ENCODE assay signal across 8 cellular contexts in genomic region chr1:171781167-171781875, GRCh38. TPM values are rescaled to one million over a fixed set of nuclear protein-coding genes. Genes with fewer than 3 reads are reported as not detected.
DNase-seq lines count a peak whose midpoint lies in the region; TF ChIP-seq lines count a peak whose summit lies in the region.

TSS of gene METTL13 (plus strand) at chr1:171781660. CDS start at chr1:171781968, 308 bp downstream.

- H3K4me3 ChIP-seq in HAP-1 = peak within 1 kb of the TSS; percentile 60
- peak within 1 kb of the TSS; percentile 90 for H3K4me3 ChIP-seq in MM.1S (ENCODE audit: low read length)
- H3K4me3 ChIP-seq in fibroblast of the aortic adventitia (ENCODE audit: low read depth, low read length) = peak within 1 kb of the TSS; percentile 100

- H3K4me3 Mint-ChIP-seq in nephron = peak within 1 kb of the TSS; percentile 92 to 95 (median 94)
- peak within 1 kb of the TSS; percentile 98 for H3K4me3 Mint-ChIP-seq in stimulated activated naive CD8-positive, alpha-beta T cell treated with anti-CD3 and anti-CD28 coated beads, Interleukin-15, Interleukin-2, amounts not matched to agents 100 ng/mL and 50 ng/mL, for 24 hours

- no peaks in the 10 kb centered on the region; the same call in 1 of the 2 replicates for H3K4me1 ChIP-seq in ES-I3 (ENCODE audit: insufficient read depth, low read length)
- H3K4me1 ChIP-seq in HAP-1 = peaks cover 11% of the 10 kb centered on the region
- H3K4me1 ChIP-seq in MM.1S (ENCODE audit: low read length) = peaks cover 35% of the 10 kb centered on the region

- H3K9me3 Mint-ChIP-seq in nephron = no peaks in the 10 kb centered on the region
- H3K9me3 Mint-ChIP-seq in stimulated activated naive CD8-positive, alpha-beta T cell treated with anti-CD3 and anti-CD28 coated beads, Interleukin-15, Interleukin-2, amounts not matched to agents 100 ng/mL and 50 ng/mL, for 24 hours = no peaks in the 10 kb centered on the region

- H3K4me1 Mint-ChIP-seq in nephron = peaks cover 32% of the 10 kb centered on the region
- H3K4me1 Mint-ChIP-seq in stimulated activated naive CD8-positive, alpha-beta T cell treated with anti-CD3 and anti-CD28 coated beads, Interleukin-15, Interleukin-2, amounts not matched to agents 100 ng/mL and 50 ng/mL, for 24 hours (ENCODE audit: low read depth) = peaks cover 60% of the 10 kb centered on the region

- peaks cover 16% of the 10 kb centered on the region for H3K36me3 ChIP-seq in ES-I3 (ENCODE audit: insufficient read depth, low read length)
- H3K36me3 ChIP-seq in HAP-1 (replicated peaks) = peaks cover 31% of the 10 kb centered on the region
- no peaks in the 10 kb centered on the region; the same call in 1 of the 2 replicates for H3K36me3 ChIP-seq in MM.1S (replicated peaks; ENCODE audit: insufficient read depth, low read length)

- no peaks in the 10 kb centered on the region for H3K27me3 ChIP-seq in HAP-1 (ENCODE audit: low read depth)
- no peaks in the 10 kb centered on the region for H3K27me3 ChIP-seq in MM.1S (replicated peaks; ENCODE audit: insufficient read depth, low read length)

- H3K9me3 ChIP-seq in ES-I3 (ENCODE audit: control insufficient read depth, insufficient read depth, low read length) (no peaks in the 10 kb centered on the region), HAP-1 (no peaks in the 10 kb centered on the region), MM.1S (replicated peaks; ENCODE audit: insufficient read depth, low read length) (no peaks in the 10 kb centered on the region)

- no peaks in the 10 kb centered on the region for H4K20me1 ChIP-seq in MM.1S (ENCODE audit: insufficient read depth, low read length)

- H3K9ac ChIP-seq in ES-I3 (ENCODE audit: low read depth, low read length) = peak within 1 kb of the TSS; percentile 99
- H3K9ac ChIP-seq in MM.1S (ENCODE audit: low read length) = peak within 1 kb of the TSS; percentile 68

- no peaks in the 10 kb centered on the region for H3K9me2 ChIP-seq in MM.1S (replicated peaks; ENCODE audit: insufficient read depth, low read length)

- peak within 1 kb of the TSS; percentile 92 for H3K4me2 ChIP-seq in MM.1S (ENCODE audit: low read depth, low read length)

- no peaks in the 10 kb centered on the region for H3K27me3 Mint-ChIP-seq in nephron (ENCODE audit: low read depth)
- no peaks in the 10 kb centered on the region for H3K27me3 Mint-ChIP-seq in stimulated activated naive CD8-positive, alpha-beta T cell treated with anti-CD3 and anti-CD28 coated beads, Interleukin-15, Interleukin-2, amounts not matched to agents 100 ng/mL and 50 ng/mL, for 24 hours

- H3K36me3 Mint-ChIP-seq in nephron (ENCODE audit: low read depth) = peaks cover 21% of the 10 kb centered on the region
- H3K36me3 Mint-ChIP-seq in stimulated activated naive CD8-positive, alpha-beta T cell treated with anti-CD3 and anti-CD28 coated beads, Interleukin-15, Interleukin-2, amounts not matched to agents 100 ng/mL and 50 ng/mL, for 24 hours (ENCODE audit: low read depth) = peaks cover 36% of the 10 kb centered on the region

- in situ Hi-C loops in HAP-1 (cut with MboI; ENCODE audit: low sequenced_read_pairs) = no loop called here

- peak within 1 kb of the TSS; percentile 79 to 94 (median 94) for H3K27ac Mint-ChIP-seq in nephron
- H3K27ac Mint-ChIP-seq in stimulated activated naive CD8-positive, alpha-beta T cell treated with anti-CD3 and anti-CD28 coated beads, Interleukin-15, Interleukin-2, amounts not matched to agents 100 ng/mL and 50 ng/mL, for 24 hours = peak within 1 kb of the TSS; percentile 98

- H2AFZ ChIP-seq in MM.1S (ENCODE audit: low read length) = peak within 1 kb of the TSS; percentile 93

- peak within 1 kb of the TSS; percentile 77 for H3K27ac ChIP-seq in MM.1S (ENCODE audit: low read length)

- H3K79me2 ChIP-seq in MM.1S (ENCODE audit: low read length) = peaks cover 43% of the 10 kb centered on the region

- peak; percentile 97 to 98 for DNase-seq in HAP-1 (ENCODE audit: low spot score in 2 of 2)
- DNase-seq in MM.1S = peak; percentile 100
- DNase-seq in SIG-M5 (lab: John Stamatoyannopoulos, UW) = peak; percentile 99
- peak; percentile 98 for DNase-seq in activated gamma-delta T cell (lab: John Stamatoyannopoulos, UW)
- DNase-seq in fibroblast of the aortic adventitia (ENCODE audit: low read depth) = peak; percentile 98

- peaks cover 26% of the 10 kb centered on the region for H3F3A ChIP-seq in MM.1S (ENCODE audit: insufficient read depth, low read length)

- no peak; the same call in 1 of the 2 replicates for TF ChIP-seq CTCF in MM.1S (IDR thresholded peaks at IDR 0.05; ENCODE audit: low read length)
- TF ChIP-seq CTCF in fibroblast of the aortic adventitia (IDR thresholded peaks at IDR 0.05; ENCODE audit: insufficient read depth, low read length) = peak; percentile 4
- no peak for TF ChIP-seq CTCF in nephron (IDR thresholded peaks at IDR 0.05; ENCODE audit: unreplicated experiment in 3 of 3)

RNA-seq across cellular contexts. Expression of gene METTL13, which starts in this region (rescaled TPM):
- total RNA-seq in fibroblast of the aortic adventitia (ENCODE audit: low replicate concordance) = 15.8 and 19.6 TPM in 2 replicates

Comparison
In these comparisons a context has a peak if more than half of its experiments do, and no peak if none do; other contexts are left out.
1. Peak in every context shown above with its lines: DNase-seq, H3K4me3 ChIP-seq and H3K27ac ChIP-seq.